Comparison of ENCODE assay signal across 21 cellular contexts in genomic region chr3:9202546-9202945, GRCh38. TPM values are rescaled to one million over a fixed set of nuclear protein-coding genes. Genes with fewer than 3 reads are reported as not detected.
DNase-seq lines count a peak whose midpoint lies in the region; ATAC-seq and TF ChIP-seq lines count a peak whose summit lies in the region.
"Had no signal": no experiment of that assay in that cellular context is flagged by ENCODE, and none has a peak within 500 bp of the region (broad histone marks: within the 10 kb centered on the region; RNA-seq: fewer than 3 reads in every experiment).

No MANE protein-coding gene starts in this region.

- H3K4me1 Mint-ChIP-seq in stimulated activated effector memory CD8-positive, alpha-beta T cell treated with anti-CD3 and anti-CD28 coated beads, Interleukin-12 subunit alpha, Interleukin-12 subunit beta, amount 100 ng/mL, for 72 hours, result no peaks in the 10 kb centered on the region
- peaks cover 96% of the 10 kb centered on the region for H3K4me1 Mint-ChIP-seq in nephron progenitor cell
- H3K4me1 Mint-ChIP-seq: CD4-positive, alpha-beta memory T cell had no signal

- peak overlapping the region in 56 of 59 donors; percentile 6 to 96 (median 91) for H3K27ac ChIP-seq in dorsolateral prefrontal cortex
- H3K27ac ChIP-seq: GM23248, HL-60, KMS-11, RWPE1 had no signal

- DNase-seq in dorsolateral prefrontal cortex (no peak), mesenteric fat pad (ENCODE audit: low spot score) (peak; percentile 45), NCI-H774 (lab: John Stamatoyannopoulos, UW) (no peak), nephron progenitor cell (no peak), SKM-1 treated with dmso at 0.1 percent for 144 hours (lab: John Stamatoyannopoulos, UW; ENCODE audit: unreplicated experiment) (no peak)
- DNase-seq in stimulated activated effector memory CD8-positive, alpha-beta T cell treated with anti-CD3 and anti-CD28 coated beads, Interleukin-12 subunit alpha, Interleukin-12 subunit beta, amount 100 ng/mL, for 72 hours (ENCODE audit: low spot score in 2 of 2), result no peak
- DNase-seq: CD4-positive, alpha-beta memory T cell; COR-L47; GM23248; H9; MM.1S; NCI-H2029; NCI-H446 treated with DMSO at 0.1 percent for 48 hours; NCI-H526 treated with DMSO at 0.1 percent for 48 hours; SHP77 had no signal

- no peak overlapping the region for H3K27ac Mint-ChIP-seq in stimulated activated effector memory CD8-positive, alpha-beta T cell treated with anti-CD3 and anti-CD28 coated beads, Interleukin-12 subunit alpha, Interleukin-12 subunit beta, amount 100 ng/mL, for 72 hours
- H3K27ac Mint-ChIP-seq in nephron progenitor cell, result no peak overlapping the region
- H3K27ac Mint-ChIP-seq: CD4-positive, alpha-beta memory T cell; IgD-negative memory B cell had no signal

- H3K27me3 ChIP-seq in dorsolateral prefrontal cortex, result no peaks in the 10 kb centered on the region

- H3K36me3 Mint-ChIP-seq in stimulated activated effector memory CD8-positive, alpha-beta T cell treated with anti-CD3 and anti-CD28 coated beads, Interleukin-12 subunit alpha, Interleukin-12 subunit beta, amount 100 ng/mL, for 72 hours, result no peaks in the 10 kb centered on the region
- H3K36me3 Mint-ChIP-seq in nephron progenitor cell (ENCODE audit: low read depth), result peaks cover 5% of the 10 kb centered on the region
- H3K36me3 Mint-ChIP-seq: CD4-positive, alpha-beta memory T cell; IgD-negative memory B cell had no signal

- TF ChIP-seq CTCF in dorsolateral prefrontal cortex (IDR thresholded peaks at IDR 0.05 in 54 of 56, conservative IDR thresholded peaks at IDR 0.05 in 2 of 56; ENCODE audit: low read depth in 1 of 56, partially characterized antibody in 56 of 56) (no peak), nephron progenitor cell (IDR thresholded peaks at IDR 0.05) (no peak)

- peak; percentile 14 for ATAC-seq in stimulated activated effector memory CD8-positive, alpha-beta T cell treated with anti-CD3 and anti-CD28 coated beads, Interleukin-12 subunit alpha, Interleukin-12 subunit beta, amount 100 ng/mL, for 72 hours
- ATAC-seq in GM21390 (IDR thresholded peaks at IDR 0.05; ENCODE audit: unreplicated experiment), result no peak
- ATAC-seq: Panc1 had no signal

- H3K27me3 Mint-ChIP-seq in nephron progenitor cell (ENCODE audit: low read depth, poor library complexity), result peaks cover 8% of the 10 kb centered on the region

- H3K9me3 Mint-ChIP-seq in stimulated activated effector memory CD8-positive, alpha-beta T cell treated with anti-CD3 and anti-CD28 coated beads, Interleukin-12 subunit alpha, Interleukin-12 subunit beta, amount 100 ng/mL, for 72 hours, result no peaks in the 10 kb centered on the region
- no peaks in the 10 kb centered on the region for H3K9me3 Mint-ChIP-seq in nephron progenitor cell
- H3K9me3 Mint-ChIP-seq: CD4-positive, alpha-beta memory T cell; H9; IgD-negative memory B cell had no signal

- H3K4me3 Mint-ChIP-seq in stimulated activated effector memory CD8-positive, alpha-beta T cell treated with anti-CD3 and anti-CD28 coated beads, Interleukin-12 subunit alpha, Interleukin-12 subunit beta, amount 100 ng/mL, for 72 hours, result no peak overlapping the region
- H3K4me3 Mint-ChIP-seq in nephron progenitor cell, result no peak overlapping the region
- H3K4me3 Mint-ChIP-seq: CD4-positive, alpha-beta memory T cell; H9; IgD-negative memory B cell had no signal

- intact Hi-C loops in dorsolateral prefrontal cortex (cut with DNase I), result no loop called here

- H3K4me3 ChIP-seq in dorsolateral prefrontal cortex, result no peak overlapping the region
- H3K4me3 ChIP-seq: GM23248 had no signal

RNA-seq across cellular contexts. Expression of gene SRGAP3, which starts 46.9 kb away (rescaled TPM):
- total RNA-seq in dorsolateral prefrontal cortex (100 to 1,000 TPM in 114 of 120 experiments, 10 to 100 TPM in 6; 93.9 to 187 (median 139) TPM), mesenteric fat pad (2.7 TPM)

Comparison
In these comparisons a context has a peak if more than half of its experiments do, and no peak if none do; other contexts are left out.
1. RNA of gene SRGAP3, which starts 46.9 kb away (total RNA-seq): 93.9 to 187 TPM in dorsolateral prefrontal cortex; 2.7 TPM in mesenteric fat pad (single experiment); every median in the first group is over 10 times any median in the second.